ENCODE assay signal across 8 cellular contexts in genomic region chr2:74957886-74958276, GRCh38. TPM values are rescaled to one million over a fixed set of nuclear protein-coding genes. Genes with fewer than 3 reads are reported as not detected.
DNase-seq lines count a peak whose midpoint lies in the region; ATAC-seq and TF ChIP-seq lines count a peak whose summit lies in the region.

No MANE protein-coding gene starts in this region.

- H3K4me2 ChIP-seq in mesenchymal stem cell (ENCODE audit: low read length, poor library complexity, severe bottlenecking): peak overlapping the region; percentile 80

- 52 to 53% (median 53%) methylated on average over 5 of the region's 5 CpGs for WGBS in heart left ventricle, 4 donors
- 71% methylated on average over 4 of the region's 5 CpGs for WGBS in mesenchymal stem cell

- H3K79me1 ChIP-seq in mesenchymal stem cell (replicated peaks; ENCODE audit: low read length, poor library complexity, severe bottlenecking): no peaks in the 10 kb centered on the region

- no peak overlapping the region for H2AK5ac ChIP-seq in mesenchymal stem cell (ENCODE audit: low read length, severe bottlenecking)

- H3K9me3 ChIP-seq in heart left ventricle (peaks cover 0 to 16% (median 0%) of the 10 kb centered on the region in 12 donors), mesenchymal stem cell (ENCODE audit: control insufficient read depth, low read length) (peaks cover 1% of the 10 kb centered on the region), uterus (peaks cover 0 to 4% of the 10 kb centered on the region in 2 donors)

- TF ChIP-seq CTCF in heart left ventricle (IDR thresholded peaks at IDR 0.05): no peak
- no peak for TF ChIP-seq CTCF in astrocyte of the spinal cord (IDR thresholded peaks at IDR 0.05; ENCODE audit: low read depth, low read length)
- no peak for TF ChIP-seq CTCF in uterus (IDR thresholded peaks at IDR 0.05)

- H4K91ac ChIP-seq in mesenchymal stem cell (ENCODE audit: low read length): no peak overlapping the region

- H3K4me1 ChIP-seq in heart left ventricle (peaks cover 0 to 22% (median 9%) of the 10 kb centered on the region in 12 donors), mesenchymal stem cell (ENCODE audit: control insufficient read depth, insufficient read depth, low read depth, low read length) (peaks cover 6% of the 10 kb centered on the region), uterus (peaks cover 0 to 5% of the 10 kb centered on the region in 2 donors)

- H2BK120ac ChIP-seq in mesenchymal stem cell (ENCODE audit: low read depth, low read length): no peak overlapping the region

- H3K9ac ChIP-seq in mesenchymal stem cell (ENCODE audit: low read length): peak overlapping the region; percentile 90

- H3K27ac ChIP-seq in heart left ventricle (peak overlapping the region; percentile 34 to 97 (median 92)), mesenchymal stem cell (ENCODE audit: low read length, poor library complexity, severe bottlenecking) (no peak overlapping the region), uterus (peak overlapping the region; percentile 79 to 97)

- no peak for TF ChIP-seq POLR2A in heart left ventricle (IDR thresholded peaks at IDR 0.05)
- no peak for TF ChIP-seq POLR2A in uterus (IDR thresholded peaks at IDR 0.05)

- H3K27me3 ChIP-seq in heart left ventricle (no peaks in the 10 kb centered on the region), mesenchymal stem cell (ENCODE audit: control insufficient read depth in 1 of 2, insufficient read depth in 1 of 2, low read length in 2 of 2) (no peaks in the 10 kb centered on the region), uterus (no peaks in the 10 kb centered on the region)

- peak overlapping the region in 1 of 2 experiments; percentile 37 for H2BK12ac ChIP-seq in mesenchymal stem cell (ENCODE audit: low read length in 2 of 2)

- no peak overlapping the region for H3K23ac ChIP-seq in mesenchymal stem cell (ENCODE audit: low read length in 2 of 2)

- H3K36me3 ChIP-seq in heart left ventricle (peaks cover 0 to 25% (median 4%) of the 10 kb centered on the region in 9 donors), mesenchymal stem cell (ENCODE audit: control insufficient read depth in 1 of 2, insufficient read depth in 2 of 2, low read depth in 1 of 2, low read length in 2 of 2) (peaks cover 0 to 34% of the 10 kb centered on the region in 2 experiments), uterus (no peaks in the 10 kb centered on the region)

- peak overlapping the region; percentile 93 for H2BK15ac ChIP-seq in mesenchymal stem cell (ENCODE audit: low read depth, poor library complexity, severe bottlenecking)

- DNase-seq in heart left ventricle: no peak
- DNase-seq in left cardiac atrium: no peak
- DNase-seq in astrocyte of the spinal cord (ENCODE audit: low read depth, low spot score): no peak
- DNase-seq in mesenchymal stem cell: peak; percentile 1
- no peak for DNase-seq in uterus
- DNase-seq in stimulated activated CD4-positive, alpha-beta T cell treated with anti-CD3 and anti-CD28 coated beads, Interleukin-4, amount 100 ng/mL, for 4 hours: no peak
- DNase-seq in NCI-H226: no peak

- ATAC-seq in heart left ventricle: no peak
- ATAC-seq in left cardiac atrium: no peak
- ATAC-seq in GM18867 (IDR thresholded peaks at IDR 0.05; ENCODE audit: unreplicated experiment): no peak

- in situ Hi-C loops in astrocyte of the spinal cord (cut with HindIII; ENCODE audit: low sequenced_read_pairs): no loop called here

- H3K14ac ChIP-seq in mesenchymal stem cell (ENCODE audit: low read length in 2 of 2): no peak overlapping the region

- H3K18ac ChIP-seq in mesenchymal stem cell (ENCODE audit: low read depth in 1 of 2, low read length in 2 of 2): peak overlapping the region in 1 of 2 experiments; percentile 73

- H2AFZ ChIP-seq in mesenchymal stem cell (ENCODE audit: low read depth, low read length): peak overlapping the region; percentile 59

- H3K4ac ChIP-seq in mesenchymal stem cell (ENCODE audit: low read depth in 1 of 2, low read length in 2 of 2): peak overlapping the region in 1 of 2 experiments; percentile 65

- H2BK5ac ChIP-seq in mesenchymal stem cell (ENCODE audit: low read depth, low read length, poor library complexity, severe bottlenecking): no peak overlapping the region

- H3K4me3 ChIP-seq in heart left ventricle (peak overlapping the region; percentile 51 to 81 (median 67)), astrocyte of the spinal cord (ENCODE audit: low read depth, low read length) (peak overlapping the region; percentile 63), mesenchymal stem cell (ENCODE audit: insufficient read depth in 1 of 2, low read depth in 1 of 2, low read length in 2 of 2) (peak overlapping the region in 1 of 2 experiments; percentile 74), uterus (peak overlapping the region; percentile 44 to 75)

- H4K8ac ChIP-seq in mesenchymal stem cell (ENCODE audit: low read length): peak overlapping the region; percentile 97

- intact Hi-C loops in heart left ventricle (cut with DNase I): loop anchor here in 1 of 10 donors (5.0 kb wide), 1 partner anchor 84 kb away; no protein-coding TSS in a partner anchor
- intact Hi-C loops in left cardiac atrium (cut with DNase I): no loop called here
- intact Hi-C loops in uterus (cut with DNase I; ENCODE audit: low total_unique reads): no loop called here

RNA-seq across cellular contexts. Expression of gene POLE4, which starts 0.6 kb away (rescaled TPM):
- total RNA-seq in heart left ventricle (10 to 100 TPM; 12.9 to 73.3 (median 34.9) TPM), left cardiac atrium (10 to 100 TPM; 42.7 to 50.0 TPM), uterus (10 to 100 TPM; 14.2 to 41.2 (median 33.8) TPM)
- polyA plus RNA-seq in heart left ventricle: 10 to 100 TPM; 46.1 to 50.1 TPM
- 30.3 TPM for polyA plus RNA-seq in mesenchymal stem cell (2013, experiment 1 of 2)
- polyA plus RNA-seq in mesenchymal stem cell (2013, experiment 2 of 2): 31.9 TPM
